33 cellular contexts compared by ENCODE assay signal in the genomic region with DNA sequence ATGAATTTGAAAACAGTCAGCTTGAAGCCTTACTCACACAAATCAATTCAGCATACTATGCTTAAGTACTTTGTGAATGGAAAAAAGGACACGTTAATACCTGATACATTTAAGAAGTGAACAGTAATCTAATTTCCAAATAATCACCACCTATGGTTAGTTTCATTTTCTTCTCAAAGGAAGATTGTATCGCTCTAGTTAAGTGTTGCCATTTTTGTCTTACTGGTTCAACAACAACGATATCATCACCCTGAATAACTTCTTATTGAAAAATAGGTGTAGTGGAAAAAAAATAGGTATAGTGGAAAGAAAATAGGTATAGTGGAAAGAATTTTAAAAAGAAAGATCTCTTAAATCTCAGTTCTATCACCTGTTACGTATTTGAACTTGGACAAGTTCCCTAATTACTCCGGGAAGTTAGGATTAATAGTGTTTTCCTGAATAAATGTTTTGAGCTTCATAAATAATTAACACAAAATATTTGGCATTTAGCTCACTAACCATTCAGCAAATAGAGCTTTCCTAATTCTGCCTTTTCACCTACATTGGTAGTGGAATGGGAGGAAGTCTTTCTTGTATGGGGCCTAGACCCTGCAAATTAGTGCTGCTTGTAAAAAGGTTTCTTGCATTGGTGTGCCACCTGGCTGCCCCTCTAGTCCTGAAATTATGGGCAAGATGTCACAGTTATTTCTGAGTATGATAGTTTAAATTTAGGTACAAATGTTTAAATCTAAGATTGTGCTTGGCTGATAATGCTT.
"Had no signal": no experiment of that assay in that cellular context is flagged by ENCODE, and none has a peak within 500 bp of the region (broad histone marks: within the 10 kb centered on the region; RNA-seq: fewer than 3 reads in every experiment).

No MANE protein-coding gene starts in this region.

- H3K9me3 ChIP-seq: ascending aorta, breast epithelium, Peyer's patch had no signal

- DNase-seq: activated CD4-positive, alpha-beta T cell treated with anti-CD3 and anti-CD28 coated beads, Interleukin-2, amount 10 ng/mL, durations not matched to agents 24 days and 14 days; activated CD4-positive, alpha-beta T cell treated with anti-CD3 and anti-CD28 coated beads, Interleukin-2, amount 50 U/mL, for 4 hours; activated CD8-positive, alpha-beta T cell treated with anti-CD3 and anti-CD28 coated beads for 36 hours; activated effector memory CD4-positive, alpha-beta T cell treated with anti-CD3 and anti-CD28 coated beads, Interleukin-2, amount 50 U/mL, for 16 hours; activated naive CD4-positive, alpha-beta T cell; activated naive CD4-positive, alpha-beta T cell treated with anti-CD3 and anti-CD28 coated beads, Interleukin-2, amount 50 U/mL, for 16 hours; activated naive CD8-positive, alpha-beta T cell treated with anti-CD3 and anti-CD28 coated beads, Interleukin-2, amount 10 ng/mL, durations not matched to agents 7 days and 5 days; activated T-cell treated with anti-CD3 and anti-CD28 coated beads, Interleukin-2, amount 50 U/mL, for 1 hour; activated T-cell treated with anti-CD3 and anti-CD28 coated beads, Interleukin-2, amount 50 U/mL, for 72 hours; amygdala; KG1; MM.1S; MV-4-11; NCI-H1092; NCI-H146; NCI-H187; NCI-H2081 treated with DMSO at 0.1 percent for 48 hours; NCI-H226; NCI-H446 treated with DMSO at 0.1 percent for 48 hours; NCI-H524; NCI-H69; NCI-H82; Peyer's patch; RPMI8226; SHP77 treated with DMSO at 0.1 percent for 48 hours; SW 1271; T-helper 1 cell; T-helper 2 cell; T-helper 9 cell had no signal

- ATAC-seq: activated CD8-positive, alpha-beta T cell treated with anti-CD3 and anti-CD28 coated beads for 36 hours; activated T-cell treated with anti-CD3 and anti-CD28 coated beads, Interleukin-2, amount 50 U/mL, for 72 hours; activated T-helper 17 cell treated with anti-CD3 and anti-CD28 coated beads, Interleukin-2, amount 50 U/mL, for 72 hours had no signal

- H3K4me1 ChIP-seq: ascending aorta, breast epithelium, Peyer's patch, SJSA1 had no signal

- H3K36me3 ChIP-seq: ascending aorta, breast epithelium, Peyer's patch, SJSA1 had no signal

- H3K27me3 ChIP-seq: ascending aorta, breast epithelium, Peyer's patch, SJSA1 had no signal

- H3K4me3 ChIP-seq: ascending aorta, breast epithelium, Peyer's patch, SJSA1 had no signal

- H3K36me3 Mint-ChIP-seq: activated naive CD8-positive, alpha-beta T cell treated with anti-CD3 and anti-CD28 coated beads, Interleukin-2, amount 10 ng/mL, durations not matched to agents 7 days and 5 days had no signal

- H3K27ac Mint-ChIP-seq: activated CD4-positive, alpha-beta T cell treated with anti-CD3 and anti-CD28 coated beads, Interleukin-2, amount 10 ng/mL, durations not matched to agents 24 days and 14 days; activated CD8-positive, alpha-beta T cell treated with anti-CD3 and anti-CD28 coated beads for 36 hours; activated naive CD8-positive, alpha-beta T cell treated with anti-CD3 and anti-CD28 coated beads, Interleukin-2, amount 10 ng/mL, durations not matched to agents 7 days and 5 days; activated T-cell treated with anti-CD3 and anti-CD28 coated beads, Interleukin-2, amount 50 U/mL, for 72 hours; activated T-helper 17 cell treated with anti-CD3 and anti-CD28 coated beads, Interleukin-2, amount 50 U/mL, for 72 hours had no signal

- H3K27ac ChIP-seq: ascending aorta, breast epithelium, Peyer's patch, SJSA1 had no signal
